18 cellular contexts compared by ENCODE assay signal in the genomic region with DNA sequence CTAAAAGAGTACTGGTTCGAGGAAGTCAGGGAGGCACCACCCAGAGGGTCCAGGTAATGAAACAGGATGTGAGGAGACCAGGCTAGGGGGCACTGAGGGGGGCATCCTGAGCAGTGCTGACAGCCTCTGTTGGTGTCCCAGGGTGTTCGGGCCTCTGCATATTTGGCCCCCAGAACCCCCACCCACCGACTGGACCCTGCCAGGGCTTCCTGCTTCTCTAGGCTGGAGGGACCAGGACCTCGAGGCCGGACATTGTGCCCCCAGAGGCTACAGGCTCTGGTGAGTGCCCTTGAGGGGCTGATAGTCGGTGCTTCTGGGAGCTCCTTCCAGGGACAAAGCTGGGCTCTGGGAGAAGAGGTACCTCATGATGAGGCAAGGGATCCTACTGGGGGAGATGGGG. TPM values are rescaled to one million over a fixed set of nuclear protein-coding genes. Genes with fewer than 3 reads are reported as not detected.
"Had no signal": no experiment of that assay in that cellular context is flagged by ENCODE, and none has a peak within 500 bp of the region (broad histone marks: within the 10 kb centered on the region; RNA-seq: fewer than 3 reads in every experiment).

No MANE protein-coding gene starts in this region.

- H2AFZ ChIP-seq: parathyroid adenoma had no signal

- H3K9me3 ChIP-seq: ascending aorta, breast epithelium, gastrocnemius medialis, heart left ventricle, tibial nerve, vagina had no signal

- H3K36me3 Mint-ChIP-seq: immature natural killer cell had no signal

- ATAC-seq: activated T-helper 17 cell treated with anti-CD3 and anti-CD28 coated beads, Interleukin-2, amount 50 U/mL, for 72 hours; gastrocnemius medialis; heart left ventricle; WTC11 had no signal

- H3K36me3 ChIP-seq: ascending aorta, breast epithelium, gastrocnemius medialis, heart left ventricle, tibial nerve, vagina had no signal

- H3K4me1 ChIP-seq: breast epithelium, parathyroid adenoma had no signal

- H3K9me3 Mint-ChIP-seq: activated T-helper 17 cell treated with anti-CD3 and anti-CD28 coated beads, Interleukin-2, amount 50 U/mL, for 72 hours; immature natural killer cell; WTC11 had no signal

- H3K27me3 ChIP-seq: ascending aorta, breast epithelium, gastrocnemius medialis, heart left ventricle, vagina had no signal

- H3K27ac Mint-ChIP-seq: activated T-helper 17 cell treated with anti-CD3 and anti-CD28 coated beads, Interleukin-2, amount 50 U/mL, for 72 hours; immature natural killer cell; WTC11 had no signal

- H3K27me3 Mint-ChIP-seq: activated T-helper 17 cell treated with anti-CD3 and anti-CD28 coated beads, Interleukin-2, amount 50 U/mL, for 72 hours had no signal

- H3K27ac ChIP-seq: ascending aorta, breast epithelium, gastrocnemius medialis, heart left ventricle, parathyroid adenoma, tibial nerve, vagina had no signal

- H3K4me3 Mint-ChIP-seq: activated T-helper 17 cell treated with anti-CD3 and anti-CD28 coated beads, Interleukin-2, amount 50 U/mL, for 72 hours; immature natural killer cell had no signal

- H3K4me3 ChIP-seq: ascending aorta, breast epithelium, gastrocnemius medialis, heart left ventricle, tibial nerve, vagina had no signal

- H3K79me2 ChIP-seq: parathyroid adenoma had no signal

- DNase-seq: activated CD4-positive, alpha-beta T cell treated with anti-CD3 and anti-CD28 coated beads for 4 hours; activated naive CD4-positive, alpha-beta T cell treated with Interleukin-2 at 50 U/mL for 16 hours; dermis blood vessel endothelial cell; gastrocnemius medialis; heart left ventricle; immature natural killer cell; stimulated activated naive CD4-positive, alpha-beta T cell; substantia nigra; T-helper 2 cell had no signal

- H3K9ac ChIP-seq: parathyroid adenoma had no signal

RNA-seq across cellular contexts. Expression of a gene that starts 2.6 kb away (rescaled TPM):
- total RNA-seq: ascending aorta, mesenteric fat pad had no signal

RNA-seq across cellular contexts. Expression of a gene that starts 11.4 kb away (rescaled TPM):
- total RNA-seq: activated T-helper 17 cell treated with anti-CD3 and anti-CD28 coated beads, Interleukin-2, amount 50 U/mL, for 72 hours; ascending aorta; epithelial cell of proximal tubule; gastrocnemius medialis; heart left ventricle; mesenteric fat pad; tibial nerve had no signal

RNA-seq across cellular contexts. Expression of a gene that starts 21.1 kb away (rescaled TPM):
- total RNA-seq: activated T-helper 17 cell treated with anti-CD3 and anti-CD28 coated beads, Interleukin-2, amount 50 U/mL, for 72 hours; ascending aorta; mesenteric fat pad; tibial nerve had no signal

RNA-seq across cellular contexts. Expression of a gene that starts 30.7 kb away (rescaled TPM):
- total RNA-seq: ascending aorta, dermis blood vessel endothelial cell, epithelial cell of proximal tubule, gastrocnemius medialis had no signal
